Comparison of ENCODE assay signal across 29 cellular contexts in the genomic region with DNA sequence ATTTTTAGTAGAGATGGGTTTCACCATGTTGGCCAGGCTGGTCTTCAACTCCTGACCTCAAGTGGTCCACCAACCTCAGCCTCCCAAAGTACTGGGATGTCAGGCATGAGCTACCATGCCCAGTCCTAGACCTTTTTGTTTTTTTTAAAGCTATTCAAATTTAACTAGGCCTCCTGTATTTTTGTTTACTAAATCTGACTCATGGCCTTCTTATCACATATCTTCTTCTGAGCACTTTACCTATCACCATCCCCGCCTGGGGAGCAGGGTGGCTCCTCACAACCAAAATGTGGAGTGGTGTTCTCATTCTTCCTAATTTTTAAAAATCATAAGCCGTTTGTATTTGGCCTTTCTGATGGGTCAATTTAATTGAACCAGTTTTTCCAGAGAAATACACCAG.
"Had no signal": no experiment of that assay in that cellular context is flagged by ENCODE, and none has a peak within 500 bp of the region (broad histone marks: within the 10 kb centered on the region; RNA-seq: fewer than 3 reads in every experiment).

No MANE protein-coding gene starts in this region.

- H2AFZ ChIP-seq: neural progenitor cell had no signal

- DNase-seq: colonic mucosa; effector CD8-positive, alpha-beta T cell; erythroblast; esophagus squamous epithelium; foreskin melanocyte; glutamatergic neuron; mesenchymal stem cell; mucosa of descending colon; naive B cell; nucleus accumbens; stimulated activated CD4-positive, alpha-beta T cell treated with anti-CD3 and anti-CD28 coated beads, Interleukin-12 subunit alpha, Interleukin-12 subunit beta, amount 100 ng/mL, for 4 hours; stimulated activated CD4-positive, alpha-beta T cell treated with anti-CD3 and anti-CD28 coated beads, Interleukin-2, amount 100 ng/mL, for 24 hours; stimulated activated CD4-positive, alpha-beta T cell treated with anti-CD3 and anti-CD28 coated beads, Interleukin-4, amount 100 ng/mL, for 24 hours; stimulated activated naive CD4-positive, alpha-beta T cell treated with Interleukin-2 at 50 U/mL for 16 hours; stomach; thyroid gland; trophoblast cell had no signal

- H3K36me3 ChIP-seq: colonic mucosa, neural progenitor cell, prostate gland, vagina had no signal

- H3K27ac ChIP-seq: colonic mucosa, esophagus squamous epithelium, neural progenitor cell, prostate gland, right atrium auricular region, stomach, vagina had no signal

- H3K4me1 ChIP-seq: colonic mucosa, neural progenitor cell, prostate gland, vagina had no signal

- ATAC-seq: mucosa of descending colon; sciatic nerve; stimulated activated effector memory CD8-positive, alpha-beta T cell treated with anti-CD3 and anti-CD28 coated beads, Interleukin-12 subunit alpha, Interleukin-12 subunit beta, amount 100 ng/mL, for 72 hours had no signal

- H3K36me3 Mint-ChIP-seq: naive B cell; stimulated activated effector memory CD8-positive, alpha-beta T cell treated with anti-CD3 and anti-CD28 coated beads, Interleukin-12 subunit alpha, Interleukin-12 subunit beta, amount 100 ng/mL, for 72 hours had no signal

- FAIRE-seq: keratinocyte had no signal

- H3K9ac ChIP-seq: neural progenitor cell had no signal

- H3K4me3 Mint-ChIP-seq: dendritic cell treated with granulocyte-macrophage colony-stimulating factor and Interleukin-4, amounts not matched to agents 40 ng/mL and 50 ng/mL, for 4 days; mesothelial cell of epicardium; naive B cell; nephron; neural progenitor cell; stimulated activated effector memory CD8-positive, alpha-beta T cell treated with anti-CD3 and anti-CD28 coated beads, Interleukin-12 subunit alpha, Interleukin-12 subunit beta, amount 100 ng/mL, for 72 hours had no signal

- H3K27me3 ChIP-seq: colonic mucosa, esophagus squamous epithelium, neural progenitor cell, right atrium auricular region, stomach, thyroid gland, vagina had no signal

- H3K4me2 ChIP-seq: neural progenitor cell, smooth muscle cell had no signal

- H3K9me3 ChIP-seq: colonic mucosa, esophagus squamous epithelium, mucosa of descending colon, prostate gland, right atrium auricular region, stomach, thyroid gland, vagina had no signal

- H3K4me1 Mint-ChIP-seq: mesothelial cell of epicardium; nephron; neural progenitor cell; stimulated activated effector memory CD8-positive, alpha-beta T cell treated with anti-CD3 and anti-CD28 coated beads, Interleukin-12 subunit alpha, Interleukin-12 subunit beta, amount 100 ng/mL, for 72 hours had no signal

- H3K9me3 Mint-ChIP-seq: dendritic cell treated with granulocyte-macrophage colony-stimulating factor and Interleukin-4, amounts not matched to agents 40 ng/mL and 50 ng/mL, for 4 days; stimulated activated effector memory CD8-positive, alpha-beta T cell treated with anti-CD3 and anti-CD28 coated beads, Interleukin-12 subunit alpha, Interleukin-12 subunit beta, amount 100 ng/mL, for 72 hours had no signal

- H3K27ac Mint-ChIP-seq: dendritic cell treated with granulocyte-macrophage colony-stimulating factor and Interleukin-4, amounts not matched to agents 40 ng/mL and 50 ng/mL, for 4 days; mesothelial cell of epicardium; nephron; neural progenitor cell; stimulated activated effector memory CD8-positive, alpha-beta T cell treated with anti-CD3 and anti-CD28 coated beads, Interleukin-12 subunit alpha, Interleukin-12 subunit beta, amount 100 ng/mL, for 72 hours had no signal

- H3K4me3 ChIP-seq: colonic mucosa, esophagus squamous epithelium, lung, mucosa of descending colon, neural progenitor cell, prostate gland, right atrium auricular region, smooth muscle cell, stomach, thyroid gland, vagina had no signal

- H3K27me3 Mint-ChIP-seq: dendritic cell treated with granulocyte-macrophage colony-stimulating factor and Interleukin-4, amounts not matched to agents 40 ng/mL and 50 ng/mL, for 4 days; naive B cell had no signal
